8 cellular contexts compared by ENCODE assay signal in the genomic region with DNA sequence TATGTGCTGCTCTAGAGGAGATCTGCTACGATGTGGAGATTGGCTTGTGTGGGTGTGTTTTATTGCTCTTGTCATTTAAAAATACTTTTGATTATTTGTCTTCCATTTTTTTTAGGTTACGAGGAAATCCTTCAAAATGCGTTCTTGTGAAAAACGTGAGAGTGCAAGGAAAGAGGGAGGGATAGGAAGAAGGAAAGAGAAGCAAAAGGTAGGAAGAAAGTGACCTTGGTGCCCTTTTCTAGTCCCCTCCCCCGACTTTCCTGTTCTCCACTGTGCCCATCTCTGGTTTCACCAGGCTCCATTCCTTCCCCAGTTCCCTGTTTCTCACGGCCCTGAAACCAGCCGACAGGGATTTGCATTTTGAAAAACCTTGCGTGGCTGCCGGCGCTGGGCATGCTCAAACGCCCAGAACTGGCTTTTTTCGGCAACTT. TPM values are rescaled to one million over a fixed set of nuclear protein-coding genes. Genes with fewer than 3 reads are reported as not detected.
DNase-seq lines count a peak whose midpoint lies in the region; ATAC-seq and TF ChIP-seq lines count a peak whose summit lies in the region.

No MANE protein-coding gene starts in this region.

- peaks cover 49% of the 10 kb centered on the region for H3K27me3 Mint-ChIP-seq in activated naive CD4-positive, alpha-beta T cell treated with anti-CD3 and anti-CD28 coated beads, Interleukin-2, amount 10 ng/mL, durations not matched to agents 7 days and 5 days

- no peaks in the 10 kb centered on the region for H3K9me3 ChIP-seq in vagina

- intact Hi-C loops in vagina (cut with DNase I), result no loop called here

- H3K36me3 ChIP-seq in vagina, result no peaks in the 10 kb centered on the region

- no peak overlapping the region for H3K27ac Mint-ChIP-seq in activated naive CD4-positive, alpha-beta T cell treated with anti-CD3 and anti-CD28 coated beads, Interleukin-2, amount 10 ng/mL, durations not matched to agents 7 days and 5 days

- H3K4me1 ChIP-seq in vagina, result peaks cover 29% of the 10 kb centered on the region

- H3K36me3 Mint-ChIP-seq in activated naive CD4-positive, alpha-beta T cell treated with anti-CD3 and anti-CD28 coated beads, Interleukin-2, amount 10 ng/mL, durations not matched to agents 7 days and 5 days, result no peaks in the 10 kb centered on the region

- H3K4me3 Mint-ChIP-seq in activated naive CD4-positive, alpha-beta T cell treated with anti-CD3 and anti-CD28 coated beads, Interleukin-2, amount 10 ng/mL, durations not matched to agents 7 days and 5 days, result peak overlapping the region; percentile 62

- peak overlapping the region; percentile 68 to 95 for H3K4me3 ChIP-seq in vagina

- no peaks in the 10 kb centered on the region for H3K27me3 ChIP-seq in vagina

- TF ChIP-seq POLR2A in vagina (IDR thresholded peaks at IDR 0.05), result no peak

- TF ChIP-seq CTCF in vagina (IDR thresholded peaks at IDR 0.05), result no peak

- H3K4me1 Mint-ChIP-seq in activated naive CD4-positive, alpha-beta T cell treated with anti-CD3 and anti-CD28 coated beads, Interleukin-2, amount 10 ng/mL, durations not matched to agents 7 days and 5 days, result peaks cover 21% of the 10 kb centered on the region

- ATAC-seq in HG03025 (IDR thresholded peaks at IDR 0.05; ENCODE audit: low FRiP score, unreplicated experiment), result no peak

- CTCF ChIA-PET in activated naive CD4-positive, alpha-beta T cell treated with anti-CD3 and anti-CD28 coated beads, Interleukin-2, amount 10 ng/mL, durations not matched to agents 7 days and 5 days (lab: Charles Lee), result interaction anchor here (1.1 to 1.5 kb wide), 4 partner anchors 28 to 39 kb away, joined by 3 to 4 read pairs (median 4); no protein-coding TSS in a partner anchor

- H3K9me3 Mint-ChIP-seq in activated naive CD4-positive, alpha-beta T cell treated with anti-CD3 and anti-CD28 coated beads, Interleukin-2, amount 10 ng/mL, durations not matched to agents 7 days and 5 days, result no peaks in the 10 kb centered on the region

- no peak for DNase-seq in activated naive CD4-positive, alpha-beta T cell treated with anti-CD3 and anti-CD28 coated beads, Interleukin-2, amount 10 ng/mL, durations not matched to agents 7 days and 5 days
- no peak for DNase-seq in activated naive CD4-positive, alpha-beta T cell (lab: John Stamatoyannopoulos, UW)
- DNase-seq in midbrain (lab: John Stamatoyannopoulos, UW) (peak; percentile 75), vagina (ENCODE audit: extremely low spot score in 2 of 2) (no peak), globus pallidus (ENCODE audit: low spot score) (no peak), NCI-H146 treated with DMSO at 0.1 percent for 48 hours (lab: John Stamatoyannopoulos, UW; ENCODE audit: unreplicated experiment) (no peak)

- peak overlapping the region; percentile 96 for H3K27ac ChIP-seq in cingulate gyrus (ENCODE audit: low read depth, low read length)
- peak overlapping the region; percentile 97 for H3K27ac ChIP-seq in vagina

RNA-seq across cellular contexts. Expression of a gene that starts 0.5 kb away (rescaled TPM):
- 50.6 TPM for total RNA-seq in vagina
